In genomic region chr7:19920200-19920599, GRCh38 we compare ENCODE assay signal across 20 cellular contexts.
DNase-seq lines count a peak whose midpoint lies in the region; ATAC-seq and TF ChIP-seq lines count a peak whose summit lies in the region.
"Had no signal": no experiment of that assay in that cellular context is flagged by ENCODE, and none has a peak within 500 bp of the region (broad histone marks: within the 10 kb centered on the region; RNA-seq: fewer than 3 reads in every experiment).

No MANE protein-coding gene starts in this region.

- H2BK120ac ChIP-seq in mesendoderm (ENCODE audit: low read depth, low read length): no peak overlapping the region

- intact Hi-C loops in esophagus muscularis mucosa (cut with DNase I): no loop called here
- intact Hi-C loops in vagina (cut with DNase I): no loop called here

- H3K27me3 ChIP-seq in esophagus muscularis mucosa (no peaks in the 10 kb centered on the region), mesendoderm (ENCODE audit: insufficient read depth, low read length, poor library complexity) (no peaks in the 10 kb centered on the region), vagina (no peaks in the 10 kb centered on the region)
- H3K27me3 ChIP-seq: BLaER1 treated with 17β-estradiol and CSF1 and Interleukin-3, amounts not matched to agents 10 nM and 100 nM; sigmoid colon had no signal

- no peak overlapping the region for H3K9ac ChIP-seq in mesendoderm (ENCODE audit: low read length)
- H3K9ac ChIP-seq: BLaER1 treated with 17β-estradiol and CSF1 and Interleukin-3, amounts not matched to agents 10 nM and 100 nM had no signal

- no peak for TF ChIP-seq CTCF in esophagus muscularis mucosa (IDR thresholded peaks at IDR 0.05)
- no peak for TF ChIP-seq CTCF in vagina (IDR thresholded peaks at IDR 0.05)

- H2BK15ac ChIP-seq in mesendoderm (replicated peaks; ENCODE audit: low read depth): no peak overlapping the region

- H3K4ac ChIP-seq in mesendoderm (ENCODE audit: low read depth, low read length): no peak overlapping the region

- no peaks in the 10 kb centered on the region for H3K79me1 ChIP-seq in mesendoderm (ENCODE audit: low read length)

- H3K18ac ChIP-seq in mesendoderm (ENCODE audit: low read length): no peak overlapping the region

- no peak overlapping the region for H3K23ac ChIP-seq in mesendoderm (ENCODE audit: low read length)

- no peak overlapping the region for H3K56ac ChIP-seq in mesendoderm (ENCODE audit: low read length)

- WGBS in esophagus muscularis mucosa: 28% methylated on average over 7 of the region's 7 CpGs
- no CpG with 5 or more reads among the region's 7 CpGs for WGBS in mesendoderm (ENCODE audit: extremely low coverage, insufficient coverage, low lambda C conversion rate)

- DNase-seq in Daoy (ENCODE audit: low read depth) (peak; percentile 48), NCI-H446 (lab: John Stamatoyannopoulos, UW) (peak; percentile 58 to 76), esophagus muscularis mucosa (ENCODE audit: extremely low spot score) (no peak), mesendoderm (peak; percentile 34), vagina (ENCODE audit: extremely low spot score in 2 of 2) (no peak), NCI-H1105 (lab: John Stamatoyannopoulos, UW) (no peak)
- no peak for DNase-seq in activated CD8-positive, alpha-beta memory T cell treated with anti-CD3 and anti-CD28 coated beads for 24 hours
- DNase-seq: activated CD4-positive, CD25-positive, alpha-beta regulatory T cell; amniotic stem cell; DMS153; KG1; kidney glomerular epithelial cell; NCI-H1417 treated with DMSO at 0.1 percent for 48 hours; SHP77; sigmoid colon; stimulated activated CD4-positive, alpha-beta T cell treated with anti-CD3 and anti-CD28 coated beads, Interleukin-4, amount 100 ng/mL, for 24 hours; T-helper 2 cell had no signal

- no peak overlapping the region for H2BK5ac ChIP-seq in mesendoderm (ENCODE audit: low read length)

- ATAC-seq in GM21717 (IDR thresholded peaks at IDR 0.05; ENCODE audit: unreplicated experiment): no peak

- H3K4me3 ChIP-seq in esophagus muscularis mucosa: no peak overlapping the region
- H3K4me3 ChIP-seq in mesendoderm (ENCODE audit: low read length): no peak overlapping the region
- no peak overlapping the region for H3K4me3 ChIP-seq in vagina
- H3K4me3 ChIP-seq: BLaER1 treated with 17β-estradiol and CSF1 and Interleukin-3, amounts not matched to agents 10 nM and 100 nM; sigmoid colon had no signal

- TF ChIP-seq EP300 in esophagus muscularis mucosa (IDR thresholded peaks at IDR 0.05): no peak

- TF ChIP-seq POLR2A in esophagus muscularis mucosa (IDR thresholded peaks at IDR 0.05; ENCODE audit: low read depth) (no peak), vagina (IDR thresholded peaks at IDR 0.05) (no peak)

- no peak overlapping the region for H2AK5ac ChIP-seq in mesendoderm (ENCODE audit: low read length)

- H3K4me2 ChIP-seq in mesendoderm (ENCODE audit: low read length): no peak overlapping the region
- H3K4me2 ChIP-seq: BLaER1 treated with 17β-estradiol and CSF1 and Interleukin-3, amounts not matched to agents 10 nM and 100 nM had no signal

- no peak overlapping the region for H4K5ac ChIP-seq in mesendoderm (ENCODE audit: low read length)

- H3K79me2 ChIP-seq in mesendoderm (ENCODE audit: control insufficient read depth, insufficient read depth, low read length): no peaks in the 10 kb centered on the region

- H3K9me3 ChIP-seq in esophagus muscularis mucosa: no peaks in the 10 kb centered on the region
- H3K9me3 ChIP-seq in vagina: no peaks in the 10 kb centered on the region
- H3K9me3 ChIP-seq: BLaER1 treated with 17β-estradiol and CSF1 and Interleukin-3, amounts not matched to agents 10 nM and 100 nM; sigmoid colon had no signal

- H3K36me3 ChIP-seq in esophagus muscularis mucosa (no peaks in the 10 kb centered on the region), mesendoderm (ENCODE audit: control insufficient read depth, insufficient read depth, low read length) (no peaks in the 10 kb centered on the region), vagina (no peaks in the 10 kb centered on the region)
- H3K36me3 ChIP-seq: BLaER1 treated with 17β-estradiol and CSF1 and Interleukin-3, amounts not matched to agents 10 nM and 100 nM; sigmoid colon had no signal

- no peak overlapping the region for H4K8ac ChIP-seq in mesendoderm (ENCODE audit: low read depth, low read length)

- H3K27ac ChIP-seq in esophagus muscularis mucosa (replicated peaks in 1 of 4) (peak overlapping the region; percentile 28 to 60 (median 45)), mesendoderm (ENCODE audit: low read depth, low read length) (no peak overlapping the region), vagina (no peak overlapping the region)
- H3K27ac ChIP-seq: BLaER1 treated with 17β-estradiol and CSF1 and Interleukin-3, amounts not matched to agents 10 nM and 100 nM; HL-60 had no signal

- H3K4me1 ChIP-seq in esophagus muscularis mucosa: peaks cover 0 to 30% (median 23%) of the 10 kb centered on the region in 4 donors
- H3K4me1 ChIP-seq in mesendoderm (ENCODE audit: control insufficient read depth, low read depth, low read length): peaks cover 3% of the 10 kb centered on the region
- no peaks in the 10 kb centered on the region for H3K4me1 ChIP-seq in vagina
- H3K4me1 ChIP-seq: BLaER1 treated with 17β-estradiol and CSF1 and Interleukin-3, amounts not matched to agents 10 nM and 100 nM; sigmoid colon had no signal

Comparison
In these comparisons a context has a peak if more than half of its experiments do, and no peak if none do; other contexts are left out.
1. DNase-seq: peak in Daoy (single experiment), NCI-H446 (2 of 2) and mesendoderm (single experiment); none in esophagus muscularis mucosa (single experiment), vagina (0 of 2), activated CD8-positive, alpha-beta memory T cell treated with anti-CD3 and anti-CD28 coated beads for 24 hours (single experiment) and NCI-H1105 (single experiment).
2. H3K27ac ChIP-seq: peak in esophagus muscularis mucosa (4 of 4); none in mesendoderm (single experiment) and vagina (single experiment).